In genomic region chr5:80301342-80301741, GRCh38 we compare ENCODE assay signal across 7 cellular contexts. TPM values are rescaled to one million over a fixed set of nuclear protein-coding genes. Genes with fewer than 3 reads are reported as not detected.
"Had no signal": no experiment of that assay in that cellular context is flagged by ENCODE, and none has a peak within 500 bp of the region (broad histone marks: within the 10 kb centered on the region; RNA-seq: fewer than 3 reads in every experiment).

No MANE protein-coding gene starts in this region.

RNA-seq across cellular contexts. Expression of gene SPZ1, which starts 18.5 kb away (rescaled TPM):
- total RNA-seq: GM23248, GM23338, H1, H4, H7, H9, HFFc6 had no signal
